7 cellular contexts compared by ENCODE assay signal in the genomic region with DNA sequence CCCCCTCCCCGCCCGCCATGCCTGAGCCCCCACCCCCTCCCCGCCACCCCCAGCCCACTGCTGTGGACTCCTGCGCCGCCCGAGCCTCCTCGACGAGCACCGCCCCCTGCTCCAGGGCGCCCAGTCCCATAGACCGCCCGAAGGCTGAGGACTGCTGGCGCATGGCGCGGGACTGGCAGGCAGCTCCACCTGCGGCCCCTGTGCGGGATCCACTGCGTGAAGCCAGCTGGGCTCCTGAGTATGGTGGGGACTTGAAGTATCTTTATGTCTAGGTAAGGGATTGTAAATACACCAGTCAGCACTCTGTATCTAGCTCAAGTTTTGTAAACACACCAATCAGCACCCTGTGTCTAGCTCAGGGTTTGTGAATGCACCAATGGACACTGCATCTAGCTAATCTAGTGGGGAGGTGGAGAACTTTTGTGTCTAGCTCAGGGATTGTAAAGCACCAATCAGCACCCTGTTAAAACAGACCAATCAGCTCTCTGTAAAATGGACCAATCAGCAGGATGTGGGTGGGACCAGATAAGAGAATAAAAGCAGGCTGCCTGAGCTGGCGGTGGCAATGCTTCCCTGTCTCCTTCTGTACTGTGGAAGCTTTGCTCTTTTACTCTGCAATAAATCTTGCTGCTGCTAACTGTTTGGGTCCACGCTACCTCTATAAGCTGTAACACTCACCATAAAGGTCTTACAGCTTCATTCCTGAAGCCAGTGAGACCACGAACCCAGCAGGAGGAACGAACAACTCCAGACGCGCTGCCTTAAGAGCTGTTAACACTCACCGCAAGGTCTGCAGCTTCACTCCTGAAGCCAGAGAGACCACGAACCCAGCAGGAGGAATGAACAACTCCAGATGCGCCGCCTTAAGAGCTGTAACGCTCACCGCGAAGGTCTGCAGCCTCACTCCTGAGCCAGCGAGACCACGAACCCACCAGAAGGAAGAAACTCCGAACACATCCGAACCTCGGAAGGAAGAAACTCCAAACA.
DNase-seq lines count a peak whose midpoint lies in the region; TF ChIP-seq lines count a peak whose summit lies in the region.
"Not testable (repeated sequence)": the region's sequence is repeated elsewhere in the genome, so short reads cannot be mapped to it uniquely, and the experiment has no call there.

No MANE protein-coding gene starts in this region.

- not testable (repeated sequence) for H3K36me3 Mint-ChIP-seq in dendritic cell treated with granulocyte-macrophage colony-stimulating factor and Interleukin-4, amounts not matched to agents 40 ng/mL and 50 ng/mL, for 4 days (ENCODE audit: low read depth)

- not testable (repeated sequence) for H3K9me3 Mint-ChIP-seq in dendritic cell treated with granulocyte-macrophage colony-stimulating factor and Interleukin-4, amounts not matched to agents 40 ng/mL and 50 ng/mL, for 4 days

- H3K4me3 ChIP-seq in GM12865 (ENCODE audit: low read depth, low read length): peak overlapping the region; percentile 45

- H3K4me3 Mint-ChIP-seq in dendritic cell treated with granulocyte-macrophage colony-stimulating factor and Interleukin-4, amounts not matched to agents 40 ng/mL and 50 ng/mL, for 4 days: peak overlapping the region; percentile 66

- DNase-seq in GM12865 (ENCODE audit: low read depth) (peak; percentile 34), NCI-H1092 (lab: John Stamatoyannopoulos, UW) (peak; percentile 14), RKO (ENCODE audit: low spot score) (peak; percentile 18), activated T-cell treated with anti-CD3 and anti-CD28 coated beads for 48 hours (ENCODE audit: low read depth) (peak; percentile 14), kidney tubule cell (ENCODE audit: low spot score) (peak; percentile 51), renal cortical epithelial cell (ENCODE audit: low read depth) (peak; percentile 13)

- not testable (repeated sequence) for TF ChIP-seq CTCF in GM12865 (IDR thresholded peaks at IDR 0.05; ENCODE audit: insufficient read depth, low read depth, low read length, missing control alignments)

- H3K27me3 Mint-ChIP-seq in dendritic cell treated with granulocyte-macrophage colony-stimulating factor and Interleukin-4, amounts not matched to agents 40 ng/mL and 50 ng/mL, for 4 days: peaks cover 55% of the 10 kb centered on the region

- intact Hi-C loops in dendritic cell treated with granulocyte-macrophage colony-stimulating factor and Interleukin-4, amounts not matched to agents 40 ng/mL and 50 ng/mL, for 4 days (cut with micrococcal nuclease): not testable (repeated sequence)

- H3K27ac Mint-ChIP-seq in dendritic cell treated with granulocyte-macrophage colony-stimulating factor and Interleukin-4, amounts not matched to agents 40 ng/mL and 50 ng/mL, for 4 days: not testable (repeated sequence)

- not testable (repeated sequence) for H3K4me1 Mint-ChIP-seq in dendritic cell treated with granulocyte-macrophage colony-stimulating factor and Interleukin-4, amounts not matched to agents 40 ng/mL and 50 ng/mL, for 4 days (ENCODE audit: low read depth)

Comparison
In these comparisons a context has a peak if more than half of its experiments do, and no peak if none do; other contexts are left out.
1. Peak in every context shown above with its lines: DNase-seq and H3K4me3 ChIP-seq.